8 cellular contexts compared by ENCODE assay signal in the genomic region with DNA sequence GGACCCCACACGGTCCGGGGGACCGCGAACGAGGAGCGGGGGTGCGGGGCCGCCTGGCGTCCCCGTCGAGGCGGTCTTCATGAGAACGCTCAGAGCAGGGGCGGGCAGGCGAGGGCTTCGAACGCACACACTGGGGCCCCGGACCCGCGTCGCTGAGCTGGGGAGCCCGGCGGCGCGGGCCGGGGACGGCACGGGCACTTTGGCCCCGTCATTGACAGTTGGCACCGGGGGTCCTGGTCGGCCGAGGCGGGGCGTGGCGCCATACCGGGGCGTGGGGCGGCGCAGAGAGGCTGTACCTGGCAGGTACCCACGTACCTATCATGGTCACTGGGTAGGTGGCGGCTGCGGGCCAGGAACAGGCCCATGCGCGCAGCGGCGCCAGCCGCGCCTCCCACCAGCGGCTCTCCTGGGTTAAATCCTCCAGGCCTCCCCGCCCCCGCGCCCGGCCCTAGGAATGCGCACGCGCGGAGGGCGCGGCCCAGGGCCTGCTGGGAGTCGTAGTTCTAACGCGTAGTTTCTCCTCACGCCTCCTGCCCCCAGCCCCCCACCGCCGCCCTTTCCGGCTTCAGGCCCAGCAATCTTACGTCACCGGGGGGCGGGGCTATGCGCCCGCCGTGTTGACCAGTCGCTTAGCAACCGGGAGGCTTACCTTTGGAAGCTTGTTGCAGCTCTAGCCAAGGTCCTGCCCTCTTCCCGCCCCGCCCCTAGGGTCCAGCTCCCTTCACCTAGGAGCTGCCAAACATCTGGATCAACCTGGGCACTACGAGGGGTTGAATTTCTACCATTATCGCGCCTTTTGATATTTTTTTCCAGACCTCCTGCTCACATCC. TPM values are rescaled to one million over a fixed set of nuclear protein-coding genes. Genes with fewer than 3 reads are reported as not detected.
DNase-seq lines count a peak whose midpoint lies in the region; ATAC-seq lines count a peak whose summit lies in the region.

A gene (plus strand): TSS at position 628 of the 830 bp plus-strand sequence.
A gene (minus strand): TSS at position 420 of the 830 bp plus-strand sequence.

- ATAC-seq in GM18861 (IDR thresholded peaks at IDR 0.05; ENCODE audit: unreplicated experiment) (peak; percentile 95), HG03097 (IDR thresholded peaks at IDR 0.05; ENCODE audit: low FRiP score, unreplicated experiment) (peak; percentile 99)

- DNase-seq in A172 (ENCODE audit: low spot score) (peak; percentile 94), NCI-H2196 (lab: John Stamatoyannopoulos, UW; ENCODE audit: unreplicated experiment) (peak; percentile 92), cerebellum (ENCODE audit: low spot score) (peak; percentile 98), islet precursor cell (peak; percentile 100)
- peak; percentile 96 for DNase-seq in activated CD4-positive, alpha-beta T cell treated with anti-CD3 and anti-CD28 coated beads for 1 hour
- DNase-seq in stimulated activated CD4-positive, alpha-beta T cell treated with anti-CD3 and anti-CD28 coated beads, Interleukin-12 subunit alpha, Interleukin-12 subunit beta, amount 100 ng/mL, for 24 hours (ENCODE audit: low read depth in 2 of 2): peak; percentile 92 to 96

RNA-seq across cellular contexts. Expression of the first gene that starts in this region (rescaled TPM):
- total RNA-seq in A172 (2014; rRNA removed; shearing (Covaris generic)): not detected in 2 replicates
- total RNA-seq in cerebellum: 7.2 TPM

RNA-seq across cellular contexts. Expression of the second gene that starts in this region (rescaled TPM):
- 0.41 and 0.43 TPM in 2 replicates for total RNA-seq in A172 (2014; rRNA removed; shearing (Covaris generic))
- total RNA-seq in cerebellum: 11.5 TPM

Comparison
In these comparisons a context has a peak if more than half of its experiments do, and no peak if none do; other contexts are left out.
1. Peak in every context shown above with its lines: DNase-seq and ATAC-seq.
2. Peak in DNase-seq in A172; RNA of the genes that start here not detected or under 1 TPM.